In the genomic region with DNA sequence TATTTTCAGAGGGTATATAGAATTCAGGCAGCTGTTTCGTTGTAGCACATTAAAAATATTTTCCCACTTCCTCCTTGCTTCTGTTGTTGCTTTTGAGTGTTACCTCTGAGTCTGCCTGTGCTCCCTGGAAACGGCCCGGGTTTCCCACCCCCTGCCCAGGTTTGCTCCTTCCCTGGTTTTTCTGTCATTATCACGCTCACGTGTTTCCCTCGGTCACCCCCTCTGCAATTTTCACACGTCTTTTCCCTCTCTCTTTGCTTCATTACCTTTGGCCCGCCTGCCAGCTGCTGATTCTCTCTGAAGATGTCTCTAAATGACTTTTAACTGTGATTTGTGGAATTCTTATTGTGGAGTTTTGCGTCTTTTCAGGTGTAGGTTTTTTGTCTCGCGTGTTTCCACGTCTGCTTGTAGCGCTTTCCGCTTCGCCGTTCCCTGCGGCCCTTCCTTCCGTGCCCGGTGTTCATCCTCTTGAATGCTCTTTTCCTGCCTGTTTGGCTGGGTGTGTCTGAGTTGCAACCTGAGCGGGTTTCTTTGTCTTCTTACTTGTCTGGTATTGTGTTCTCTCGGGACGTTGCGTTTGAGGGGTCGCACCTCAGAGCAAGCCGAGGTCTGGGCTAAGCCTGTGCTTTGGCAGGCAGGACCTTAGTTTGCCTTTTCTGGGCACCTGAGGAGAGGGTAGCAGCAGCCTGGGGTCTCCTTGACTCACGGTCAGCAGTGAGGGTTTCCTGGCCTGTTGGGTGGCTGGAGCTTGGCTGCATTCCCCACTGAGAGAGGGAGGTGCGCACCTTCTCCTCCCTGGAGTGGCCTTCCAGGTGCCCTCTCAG, we compare ENCODE assay signal across 1 cellular context.
TF ChIP-seq lines count a peak whose summit lies in the region.

No MANE protein-coding gene starts in this region.

TF ChIP-seq in WTC11, 78 proteins besides CTCF, POLR2A, EP300 and RAD21 (continued from another document):
- TF ChIP-seq, protein P1, sequence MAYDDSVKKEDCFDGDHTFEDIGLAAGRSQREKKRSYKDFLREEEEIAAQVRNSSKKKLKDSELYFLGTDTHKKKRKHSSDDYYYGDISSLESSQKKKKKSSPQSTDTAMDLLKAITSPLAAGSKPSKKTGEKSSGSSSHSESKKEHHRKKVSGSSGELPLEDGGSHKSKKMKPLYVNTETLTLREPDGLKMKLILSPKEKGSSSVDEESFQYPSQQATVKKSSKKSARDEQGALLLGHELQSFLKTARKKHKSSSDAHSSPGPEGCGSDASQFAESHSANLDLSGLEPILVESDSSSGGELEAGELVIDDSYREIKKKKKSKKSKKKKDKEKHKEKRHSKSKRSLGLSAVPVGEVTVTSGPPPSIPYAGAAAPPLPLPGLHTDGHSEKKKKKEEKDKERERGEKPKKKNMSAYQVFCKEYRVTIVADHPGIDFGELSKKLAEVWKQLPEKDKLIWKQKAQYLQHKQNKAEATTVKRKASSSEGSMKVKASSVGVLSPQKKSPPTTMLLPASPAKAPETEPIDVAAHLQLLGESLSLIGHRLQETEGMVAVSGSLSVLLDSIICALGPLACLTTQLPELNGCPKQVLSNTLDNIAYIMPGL (CRISPR knock-in tag; IDR thresholded peaks at IDR 0.05) = no peak
- TF ChIP-seq USF2 (CRISPR knock-in tag; IDR thresholded peaks at IDR 0.05) = no peak
- no peak for TF ChIP-seq ZNF121 (CRISPR knock-in tag; IDR thresholded peaks at IDR 0.05)
- no peak for TF ChIP-seq STAT6 (CRISPR knock-in tag; conservative IDR thresholded peaks at IDR 0.05; ENCODE audit: low read depth)
- no peak for TF ChIP-seq NR3C1 (CRISPR knock-in tag; conservative IDR thresholded peaks at IDR 0.05; ENCODE audit: low read depth)
- TF ChIP-seq, protein P2, sequence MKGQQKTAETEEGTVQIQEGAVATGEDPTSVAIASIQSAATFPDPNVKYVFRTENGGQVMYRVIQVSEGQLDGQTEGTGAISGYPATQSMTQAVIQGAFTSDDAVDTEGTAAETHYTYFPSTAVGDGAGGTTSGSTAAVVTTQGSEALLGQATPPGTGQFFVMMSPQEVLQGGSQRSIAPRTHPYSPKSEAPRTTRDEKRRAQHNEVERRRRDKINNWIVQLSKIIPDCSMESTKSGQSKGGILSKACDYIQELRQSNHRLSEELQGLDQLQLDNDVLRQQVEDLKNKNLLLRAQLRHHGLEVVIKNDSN (CRISPR knock-in tag; IDR thresholded peaks at IDR 0.05) = no peak
TF ChIP-seq in WTC11: peak in this region for 0.
